Comparison of ENCODE assay signal across 27 cellular contexts in genomic region chr7:46864711-46865110, GRCh38.
"Had no signal": no experiment of that assay in that cellular context is flagged by ENCODE, and none has a peak within 500 bp of the region (broad histone marks: within the 10 kb centered on the region; RNA-seq: fewer than 3 reads in every experiment).

No MANE protein-coding gene starts in this region.

- H3K4me2 ChIP-seq: KMS-11 had no signal

- H3K4me3 ChIP-seq: MG63 had no signal

- H3K36me3 ChIP-seq: MG63 had no signal

- H3K9ac ChIP-seq: KMS-11 had no signal

- DNase-seq: activated B cell treated with CpG ODN at 0.5 μM for 24 hours; activated CD4-positive, alpha-beta memory T cell treated with anti-CD3 and anti-CD28 coated beads for 36 hours; activated CD4-positive, alpha-beta T cell treated with anti-CD3 and anti-CD28 coated beads for 4 hours; activated CD4-positive, alpha-beta T cell treated with anti-CD3 and anti-CD28 coated beads, Interleukin-2, amount 50 U/mL, for 1 hour; activated CD4-positive, CD25-positive, alpha-beta regulatory T cell treated with anti-CD3 and anti-CD28 coated beads, Interleukin-2, amount 50 U/mL, for 72 hours; activated CD8-positive, alpha-beta memory T cell treated with anti-CD3 and anti-CD28 coated beads, Interleukin-2, amount 50 U/mL, for 4 hours; activated gamma-delta T cell treated with Interleukin-2 at 50 U/mL for 16 hours; activated naive CD4-positive, alpha-beta T cell treated with anti-CD3 and anti-CD28 coated beads, Interleukin-2, amount 10 ng/mL, durations not matched to agents 7 days and 5 days; activated naive CD8-positive, alpha-beta T cell treated with anti-CD3 and anti-CD28 coated beads, Interleukin-2, amount 50 U/mL, for 24 hours; activated T-cell treated with anti-CD3 and anti-CD28 coated beads for 4 hours; activated T-cell treated with anti-CD3 and anti-CD28 coated beads, Interleukin-2, amount 50 U/mL, for 4 hours; MG63; NCI-H1048; NCI-H1105 treated with DMSO at 0.1 percent for 48 hours; NCI-H1436 treated with DMSO at 0.1 percent for 48 hours; NCI-H1694 treated with DMSO at 0.1 percent for 48 hours; NCI-H2029; NCI-H345; NCI-H524 treated with DMSO at 0.1 percent for 48 hours; SIG-M5; SW 1271; T-helper 1 cell; T-helper 2 cell; T-helper 9 cell had no signal

- H3K27me3 ChIP-seq: MG63 had no signal

- H3K27ac ChIP-seq: KMS-11, RWPE1, VCaP had no signal

- H3K9me3 ChIP-seq: MG63 had no signal
